1 cellular context compared by ENCODE assay signal in the genomic region with DNA sequence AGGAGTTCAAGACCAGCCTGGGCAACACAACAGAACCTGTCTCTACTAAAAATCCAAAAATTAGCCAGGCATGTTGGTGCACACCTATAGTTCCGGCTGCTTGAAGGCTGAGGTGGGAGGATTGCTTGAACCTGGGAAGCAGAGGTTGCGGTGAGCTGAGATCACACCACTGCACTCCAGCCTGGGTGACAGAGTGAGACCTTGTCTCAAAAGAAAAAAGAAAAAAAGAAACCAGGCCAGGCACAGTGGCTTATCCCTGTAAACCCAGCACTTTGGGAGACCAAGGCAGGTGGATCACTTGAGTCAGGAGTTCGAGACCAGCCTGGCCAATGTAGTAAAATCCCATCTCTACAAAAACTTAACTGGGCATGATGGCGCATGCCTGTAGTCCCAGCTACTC. TPM values are rescaled to one million over a fixed set of nuclear protein-coding genes. Genes with fewer than 3 reads are reported as not detected.
"Had no signal": no experiment of that assay in that cellular context is flagged by ENCODE, and none has a peak within 500 bp of the region (broad histone marks: within the 10 kb centered on the region; RNA-seq: fewer than 3 reads in every experiment).

No MANE protein-coding gene starts in this region.

RNA-seq across cellular contexts. Expression of a gene that starts 33.9 kb away (rescaled TPM):
- total RNA-seq: hepatocyte had no signal
